ENCODE assay signal across 8 cellular contexts in the genomic region with DNA sequence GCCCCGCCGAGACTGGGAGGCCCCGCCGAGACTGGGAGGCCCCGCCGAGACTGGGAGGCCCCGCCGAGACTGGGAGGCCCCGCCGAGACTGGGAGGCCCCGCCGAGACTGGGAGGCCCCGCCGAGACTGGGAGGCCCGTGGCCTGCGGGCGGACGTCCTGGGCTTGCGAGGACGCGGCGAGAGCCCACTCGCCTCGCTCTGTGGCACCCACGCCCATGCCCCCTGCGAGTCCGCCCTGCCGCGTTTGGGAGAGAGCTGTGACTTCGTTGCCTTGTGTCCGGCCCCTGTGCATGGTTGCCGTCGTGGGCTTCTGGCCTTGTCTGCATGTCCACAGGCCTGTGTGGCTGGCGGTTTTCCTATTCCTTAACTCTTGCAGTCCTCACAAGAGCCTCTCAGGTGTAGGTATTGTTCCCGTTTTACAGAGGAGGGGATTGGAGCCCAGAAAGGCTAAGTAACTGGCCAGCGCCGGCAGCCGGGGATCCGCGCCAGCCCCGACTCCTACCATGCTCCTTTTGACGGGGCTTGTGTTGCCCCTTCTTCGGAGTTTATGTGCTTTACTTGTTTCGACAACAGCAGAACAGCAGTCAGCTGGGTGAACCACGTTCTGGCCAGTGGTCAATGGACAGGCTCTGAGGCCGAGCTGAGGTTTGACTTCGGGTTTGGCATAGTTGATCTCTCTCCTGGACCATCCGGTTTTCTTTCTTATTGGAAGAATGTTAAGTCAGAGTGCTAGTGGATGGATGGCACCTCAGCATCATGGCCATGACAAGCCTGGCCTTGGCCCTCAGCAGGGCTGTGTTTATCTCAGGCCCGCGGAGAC. TPM values are rescaled to one million over a fixed set of nuclear protein-coding genes. Genes with fewer than 3 reads are reported as not detected.
A peak's percentile ranks its signal among the peaks of the same experiment; 100 is the strongest.
DNase-seq lines count a peak whose midpoint lies in the region; ATAC-seq and TF ChIP-seq lines count a peak whose summit lies in the region.

No MANE protein-coding gene starts in this region.

- no peaks in the 10 kb centered on the region for H3K9me3 ChIP-seq in RWPE2 (ENCODE audit: severe bottlenecking)

- peak overlapping the region; percentile 91 for H3K4me3 ChIP-seq in GM08714 (ENCODE audit: low read length)
- H3K4me3 ChIP-seq in RWPE2 (ENCODE audit: severe bottlenecking): peak overlapping the region; percentile 65
- peak overlapping the region; percentile 92 for H3K4me3 ChIP-seq in fibroblast of mammary gland (ENCODE audit: control insufficient read depth, low read depth, low read length)

- H3K4me1 Mint-ChIP-seq in progenitor cell of endocrine pancreas (ENCODE audit: low read depth): peaks cover 42% of the 10 kb centered on the region

- peak overlapping the region; percentile 86 for H3K4me3 Mint-ChIP-seq in progenitor cell of endocrine pancreas (ENCODE audit: low read depth)

- no peaks in the 10 kb centered on the region for H3K27me3 ChIP-seq in RWPE2 (ENCODE audit: insufficient read depth, poor library complexity, severe bottlenecking)

- H3K36me3 Mint-ChIP-seq in progenitor cell of endocrine pancreas (ENCODE audit: insufficient read depth): peaks cover 1% of the 10 kb centered on the region

- ATAC-seq in RWPE2 (ENCODE audit: low read depth): no peak
- no peak for ATAC-seq in GM18873 (IDR thresholded peaks at IDR 0.05; ENCODE audit: low FRiP score, unreplicated experiment)
- ATAC-seq in HG02571 (IDR thresholded peaks at IDR 0.05; ENCODE audit: unreplicated experiment): no peak
- ATAC-seq in HG02642 (IDR thresholded peaks at IDR 0.05; ENCODE audit: poor library complexity, unreplicated experiment): no peak

- no peak for DNase-seq in RWPE2 (ENCODE audit: low spot score)
- no peak for DNase-seq in fibroblast of mammary gland (ENCODE audit: low read depth)
- DNase-seq in progenitor cell of endocrine pancreas (ENCODE audit: low spot score, unreplicated experiment): no peak
- no peak for DNase-seq in hepatic stellate cell (ENCODE audit: low spot score)

- TF ChIP-seq CTCF in RWPE2 (IDR thresholded peaks at IDR 0.05; ENCODE audit: poor library complexity, severe bottlenecking) (no peak), fibroblast of mammary gland (conservative IDR thresholded peaks at IDR 0.05; ENCODE audit: control insufficient read depth, insufficient read depth, low read depth, low read length) (no peak), progenitor cell of endocrine pancreas (IDR thresholded peaks at IDR 0.05; ENCODE audit: unreplicated experiment) (no peak)

- peaks cover 15% of the 10 kb centered on the region for H3K4me1 ChIP-seq in RWPE2 (ENCODE audit: insufficient read depth, poor library complexity, severe bottlenecking)

- peak overlapping the region; percentile 77 for H3K27ac ChIP-seq in RWPE2 (ENCODE audit: poor library complexity, severe bottlenecking)

- H3K27ac Mint-ChIP-seq in progenitor cell of endocrine pancreas: peak overlapping the region; percentile 94

- H3K36me3 ChIP-seq in RWPE2 (ENCODE audit: low read depth): peaks cover 26% of the 10 kb centered on the region

- H3K27me3 Mint-ChIP-seq in progenitor cell of endocrine pancreas: peaks cover 17% of the 10 kb centered on the region

- H3K9me3 Mint-ChIP-seq in progenitor cell of endocrine pancreas (ENCODE audit: low read depth): no peaks in the 10 kb centered on the region

RNA-seq across cellular contexts. Expression of gene PHRF1, which starts 0.7 kb away (rescaled TPM):
- 44.4 and 44.9 TPM in 2 replicates for total RNA-seq in progenitor cell of endocrine pancreas

RNA-seq across cellular contexts. Expression of gene RASSF7, which starts 16.2 kb away (rescaled TPM):
- total RNA-seq in progenitor cell of endocrine pancreas: 38.2 and 40.8 TPM in 2 replicates

RNA-seq across cellular contexts. Expression of gene LMNTD2, which starts 16.5 kb away (rescaled TPM):
- total RNA-seq in progenitor cell of endocrine pancreas: 15.6 and 19.3 TPM in 2 replicates

RNA-seq across cellular contexts. Expression of gene IRF7, which starts 38.7 kb away (rescaled TPM):
- total RNA-seq in progenitor cell of endocrine pancreas: 8.7 and 12.6 TPM in 2 replicates

RNA-seq across cellular contexts. Expression of gene LRRC56, which starts 39.7 kb away (rescaled TPM):
- 5.1 and 5.4 TPM in 2 replicates for total RNA-seq in progenitor cell of endocrine pancreas
